ENCODE assay signal across 12 cellular contexts in genomic region chr6:130178692-130179091, GRCh38.
A peak's percentile ranks its signal among the peaks of the same experiment; 100 is the strongest.
DNase-seq lines count a peak whose midpoint lies in the region; ATAC-seq and TF ChIP-seq lines count a peak whose summit lies in the region.
"Had no signal": no experiment of that assay in that cellular context is flagged by ENCODE, and none has a peak within 500 bp of the region (broad histone marks: within the 10 kb centered on the region; RNA-seq: fewer than 3 reads in every experiment).

No MANE protein-coding gene starts in this region.

- CTCF ChIA-PET in AG04449 (lab: Yijun Ruan, JAX) = no interaction called here

- POLR2A ChIA-PET in AG04449 (lab: Yijun Ruan, JAX) = no interaction called here

- DNase-seq in AG04449 (ENCODE audit: low read depth, low spot score) (peak; percentile 79), HS-5 (ENCODE audit: low read depth) (peak; percentile 83), astrocyte of the hippocampus (ENCODE audit: low read depth, low spot score) (peak; percentile 91), islet precursor cell (peak; percentile 89), medulla oblongata (ENCODE audit: extremely low spot score) (no peak), head of caudate nucleus (no peak)
- DNase-seq: activated T-cell treated with anti-CD3 and anti-CD28 coated beads, Interleukin-2, amount 50 U/mL, for 4 hours; colonic mucosa; NCI-H526 treated with DMSO at 0.1 percent for 48 hours had no signal

- no peak overlapping the region for H3K4me3 ChIP-seq in AG04449 (ENCODE audit: low read depth, low read length)
- H3K4me3 ChIP-seq: colonic mucosa, prostate gland had no signal

- ATAC-seq in GM19397 (IDR thresholded peaks at IDR 0.05; ENCODE audit: unreplicated experiment) (no peak), GM18868 (IDR thresholded peaks at IDR 0.05; ENCODE audit: unreplicated experiment) (no peak)
- ATAC-seq: activated T-cell treated with anti-CD3 and anti-CD28 coated beads, Interleukin-2, amount 50 U/mL, for 4 hours had no signal

- no peak for TF ChIP-seq CTCF in AG04449 (IDR thresholded peaks at IDR 0.05; ENCODE audit: insufficient read depth, low read length, missing control alignments)

- intact Hi-C loops in head of caudate nucleus (cut with DNase I) = no loop called here

Comparison
In these comparisons a context has a peak if more than half of its experiments do, and no peak if none do; other contexts are left out.
1. DNase-seq: peak in AG04449 (single experiment), HS-5 (single experiment), astrocyte of the hippocampus (single experiment) and islet precursor cell (single experiment); none in medulla oblongata (single experiment) and head of caudate nucleus (0 of 42).